In genomic region chr11:118876261-118876660, GRCh38 we compare ENCODE assay signal across 15 cellular contexts. TPM values are rescaled to one million over a fixed set of nuclear protein-coding genes. Genes with fewer than 3 reads are reported as not detected.
A peak's percentile ranks its signal among the peaks of the same experiment; 100 is the strongest.
DNase-seq lines count a peak whose midpoint lies in the region; ATAC-seq and TF ChIP-seq lines count a peak whose summit lies in the region.
"Had no signal": no experiment of that assay in that cellular context is flagged by ENCODE, and none has a peak within 500 bp of the region (broad histone marks: within the 10 kb centered on the region; RNA-seq: fewer than 3 reads in every experiment).

No MANE protein-coding gene starts in this region.

- peak; percentile 43 for DNase-seq in activated naive CD4-positive, alpha-beta T cell treated with anti-CD3 and anti-CD28 coated beads for 36 hours
- DNase-seq in activated naive CD4-positive, alpha-beta T cell treated with anti-CD3 and anti-CD28 coated beads, Interleukin-2, amount 50 U/mL, for 16 hours = no peak
- no peak for DNase-seq in OCI-LY7 (ENCODE audit: low spot score)
- no peak for DNase-seq in transverse colon
- DNase-seq in NCI-H82 (lab: John Stamatoyannopoulos, UW) = no peak
- no peak for DNase-seq in stimulated activated CD4-positive, alpha-beta T cell treated with anti-CD3 and anti-CD28 coated beads, Interleukin-1b, Interleukin-23, amount 100 ng/mL, for 48 hours
- DNase-seq: dermis blood vessel endothelial cell, EL, MG63, SK-N-SH had no signal

- BruUV-seq in OCI-LY7 (replicated peaks; lab: Mats Ljungman, UMichigan) = no TSS peak

- ATAC-seq in GM21786 (IDR thresholded peaks at IDR 0.05; ENCODE audit: unreplicated experiment) = no peak

- no peak for TF ChIP-seq POLR2A in transverse colon (IDR thresholded peaks at IDR 0.05)

- no peaks in the 10 kb centered on the region for H3K27me3 Mint-ChIP-seq in activated naive CD4-positive, alpha-beta T cell treated with anti-CD3 and anti-CD28 coated beads for 36 hours (ENCODE audit: low read depth)
- no peaks in the 10 kb centered on the region for H3K27me3 Mint-ChIP-seq in dendritic cell treated with granulocyte-macrophage colony-stimulating factor and Interleukin-4, amounts not matched to agents 40 ng/mL and 50 ng/mL, for 4 days

- H4K20me1 ChIP-seq in OCI-LY7 (ENCODE audit: insufficient read depth, low read length) = no peaks in the 10 kb centered on the region

- H3K9me2 ChIP-seq in OCI-LY7 (ENCODE audit: insufficient read depth, low read length) = no peaks in the 10 kb centered on the region
- H3K9me2 ChIP-seq: SK-N-SH had no signal

- no peaks in the 10 kb centered on the region for H3K9me3 Mint-ChIP-seq in activated naive CD4-positive, alpha-beta T cell treated with anti-CD3 and anti-CD28 coated beads for 36 hours
- no peaks in the 10 kb centered on the region for H3K9me3 Mint-ChIP-seq in dendritic cell treated with granulocyte-macrophage colony-stimulating factor and Interleukin-4, amounts not matched to agents 40 ng/mL and 50 ng/mL, for 4 days

- no peak for TF ChIP-seq EP300 in transverse colon (IDR thresholded peaks at IDR 0.05; ENCODE audit: low read depth)

- peaks cover 62% of the 10 kb centered on the region for H3K4me1 ChIP-seq in OCI-LY7 (ENCODE audit: insufficient read depth, low read length, poor library complexity, severe bottlenecking)
- H3K4me1 ChIP-seq in transverse colon = no peaks in the 10 kb centered on the region

- H3K36me3 ChIP-seq in OCI-LY7 (ENCODE audit: insufficient read depth, low read length) = no peaks in the 10 kb centered on the region
- H3K36me3 ChIP-seq in transverse colon = no peaks in the 10 kb centered on the region
- H3K36me3 ChIP-seq: MG63 had no signal

- H3K27me3 ChIP-seq in transverse colon = no peaks in the 10 kb centered on the region
- H3K27me3 ChIP-seq: MG63 had no signal

- peak overlapping the region; percentile 57 for H3K4me2 ChIP-seq in OCI-LY7 (ENCODE audit: low read length)
- H3K4me2 ChIP-seq: SK-N-SH had no signal

- H2AFZ ChIP-seq in OCI-LY7 (ENCODE audit: low read length) = peak overlapping the region; percentile 85

- POLR2A ChIA-PET in OCI-LY7 (lab: Charles Lee) = interaction anchor here (0.8 to 4.7 kb wide), 5 partner anchors 16 to 88 kb away, joined by 3 to 26 read pairs (median 6); no protein-coding TSS in a partner anchor

- in situ Hi-C loops in transverse colon (cut with MboI; ENCODE audit: low pct_ligation_motif_present in 1 of 4, low pct_unique_long_range_greater_than_20kb in 1 of 4, low sequenced_read_pairs in 3 of 4) = no loop called here

- H3K36me3 Mint-ChIP-seq in activated naive CD4-positive, alpha-beta T cell treated with anti-CD3 and anti-CD28 coated beads for 36 hours (ENCODE audit: low read depth) = no peaks in the 10 kb centered on the region
- no peaks in the 10 kb centered on the region for H3K36me3 Mint-ChIP-seq in dendritic cell treated with granulocyte-macrophage colony-stimulating factor and Interleukin-4, amounts not matched to agents 40 ng/mL and 50 ng/mL, for 4 days (ENCODE audit: low read depth)

- H3K4me1 Mint-ChIP-seq in activated naive CD4-positive, alpha-beta T cell treated with anti-CD3 and anti-CD28 coated beads for 36 hours (ENCODE audit: low read depth) = peaks cover 91% of the 10 kb centered on the region
- H3K4me1 Mint-ChIP-seq in dendritic cell treated with granulocyte-macrophage colony-stimulating factor and Interleukin-4, amounts not matched to agents 40 ng/mL and 50 ng/mL, for 4 days (ENCODE audit: low read depth) = peaks cover 23% of the 10 kb centered on the region

- H3K27ac Mint-ChIP-seq in activated naive CD4-positive, alpha-beta T cell treated with anti-CD3 and anti-CD28 coated beads for 36 hours = peak overlapping the region; percentile 99
- H3K27ac Mint-ChIP-seq in dendritic cell treated with granulocyte-macrophage colony-stimulating factor and Interleukin-4, amounts not matched to agents 40 ng/mL and 50 ng/mL, for 4 days = peak overlapping the region; percentile 73

- H3K4me3 ChIP-seq in OCI-LY7 (ENCODE audit: low read depth, low read length, poor library complexity, severe bottlenecking) (peak overlapping the region; percentile 25), transverse colon (no peak overlapping the region)
- H3K4me3 ChIP-seq: MG63 had no signal

- TF ChIP-seq CTCF in OCI-LY7 (conservative IDR thresholded peaks at IDR 0.05; ENCODE audit: low read length) = no peak
- no peak for TF ChIP-seq CTCF in transverse colon (IDR thresholded peaks at IDR 0.05)

- peak overlapping the region; percentile 53 for H3K4me3 Mint-ChIP-seq in activated naive CD4-positive, alpha-beta T cell treated with anti-CD3 and anti-CD28 coated beads for 36 hours
- no peak overlapping the region for H3K4me3 Mint-ChIP-seq in dendritic cell treated with granulocyte-macrophage colony-stimulating factor and Interleukin-4, amounts not matched to agents 40 ng/mL and 50 ng/mL, for 4 days

- intact Hi-C loops in activated naive CD4-positive, alpha-beta T cell treated with anti-CD3 and anti-CD28 coated beads for 36 hours (cut with micrococcal nuclease) = loop anchor here (2.0 to 10.0 kb wide), 4 partner anchors 17 to 651 kb away; partner anchors contain the start of genes JAML and KMT2A
- intact Hi-C loops in OCI-LY7 (cut with micrococcal nuclease; ENCODE audit: unreplicated experiment) (no loop called here), transverse colon (cut with DNase I; ENCODE audit: low total_unique reads) (no loop called here)
- intact Hi-C loops in dendritic cell treated with granulocyte-macrophage colony-stimulating factor and Interleukin-4, amounts not matched to agents 40 ng/mL and 50 ng/mL, for 4 days (cut with micrococcal nuclease) = no loop called here

- CTCF ChIA-PET in activated naive CD4-positive, alpha-beta T cell treated with anti-CD3 and anti-CD28 coated beads for 36 hours (lab: Charles Lee) = interaction anchor here (3.8 to 5.1 kb wide), 2 partner anchors 19 to 86 kb away, joined by 18 to 42 read pairs; partner anchors contain the start of gene DDX6
- CTCF ChIA-PET in OCI-LY7 (lab: Charles Lee; ENCODE audit: unreplicated experiment) = interaction anchor here (1.1 kb wide), 3 partner anchors 10 to 20 kb away, joined by 3 to 7 read pairs (median 4); no protein-coding TSS in a partner anchor

- H3K9me3 ChIP-seq in OCI-LY7 (ENCODE audit: low read length) = no peaks in the 10 kb centered on the region
- H3K9me3 ChIP-seq in transverse colon = no peaks in the 10 kb centered on the region
- H3K9me3 ChIP-seq: MG63, SK-N-SH had no signal

- peak overlapping the region; percentile 68 for H3K27ac ChIP-seq in OCI-LY7 (ENCODE audit: low read depth, low read length, poor library complexity, severe bottlenecking)
- H3K27ac ChIP-seq in transverse colon = peak overlapping the region in 3 of 4 donors; percentile 4 to 22 (median 7)

- 73% methylated on average over 10 of the region's 11 CpGs; no CpG with 5 or more reads in 1 of the 2 donors for WGBS in transverse colon (ENCODE audit: low coverage in 1 of 2), 2 donors

- H3K79me2 ChIP-seq in OCI-LY7 (ENCODE audit: insufficient read depth, low read depth, low read length) = no peaks in the 10 kb centered on the region

RNA-seq across cellular contexts. Expression of gene CXCR5, which starts 7.4 kb away (rescaled TPM):
- total RNA-seq in activated naive CD4-positive, alpha-beta T cell treated with anti-CD3 and anti-CD28 coated beads for 36 hours = 10 to 100 TPM; 25.6 to 26.1 TPM
- 1.4 and 3.3 TPM in 2 replicates for total RNA-seq in OCI-LY7 (2014; rRNA removed; shearing (Covaris generic))
- total RNA-seq in OCI-LY7 (2022) = 7.1 and 7.3 TPM in 2 replicates
- total RNA-seq in transverse colon = 1 to 10 TPM in 2 of 4 donors, not detected in 2; 2.5 to 4.1 TPM
- total RNA-seq: dermis blood vessel endothelial cell, H7, mammary epithelial cell, osteocyte had no signal

RNA-seq across cellular contexts. Expression of gene BCL9L, which starts 49.5 kb away (rescaled TPM):
- 10 to 100 TPM; 33.3 to 36.1 TPM for total RNA-seq in activated naive CD4-positive, alpha-beta T cell treated with anti-CD3 and anti-CD28 coated beads for 36 hours
- 3.7 and 6.4 TPM in 2 replicates for total RNA-seq in OCI-LY7 (2014; rRNA removed; shearing (Covaris generic))
- total RNA-seq in OCI-LY7 (2022) (14.8 and 16.6 TPM in 2 replicates), transverse colon (10 to 100 TPM; 15.9 to 23.9 (median 18.5) TPM)
